ENCODE assay signal across 13 cellular contexts in genomic region chr5:171953860-171954701, GRCh38. TPM values are rescaled to one million over a fixed set of nuclear protein-coding genes. Genes with fewer than 3 reads are reported as not detected.
DNase-seq lines count a peak whose midpoint lies in the region; ATAC-seq, FAIRE-seq and TF ChIP-seq lines count a peak whose summit lies in the region.
"Had no signal": no experiment of that assay in that cellular context is flagged by ENCODE, and none has a peak within 500 bp of the region (broad histone marks: within the 10 kb centered on the region; RNA-seq: fewer than 3 reads in every experiment).

No MANE protein-coding gene starts in this region.

- TF ChIP-seq RAD21 in A549 (conservative IDR thresholded peaks at IDR 0.05 in 1 of 2, IDR thresholded peaks at IDR 0.05 in 1 of 2) (no peak), IMR-90 (IDR thresholded peaks at IDR 0.05; ENCODE audit: low read length) (no peak)

- no peaks in the 10 kb centered on the region for H3K27me3 ChIP-seq in IMR-90 (ENCODE audit: control insufficient read depth, insufficient read depth, low read length)
- H3K27me3 ChIP-seq in bronchial epithelial cell (ENCODE audit: control insufficient read depth, insufficient read depth, low read length): no peaks in the 10 kb centered on the region

- peak in 1 of 2 experiments; percentile 33 for DNase-seq in A549 (ENCODE audit: low read depth in 1 of 2, low spot score in 1 of 2)
- DNase-seq in IMR-90: peak; percentile 85
- DNase-seq in bronchial epithelial cell (ENCODE audit: low read depth): peak; percentile 83
- peak; percentile 30 for DNase-seq in kidney glomerular epithelial cell (lab: John Stamatoyannopoulos, UW)
- DNase-seq in HK-2 (ENCODE audit: unreplicated experiment): no peak
- DNase-seq in activated naive CD4-positive, alpha-beta T cell treated with anti-CD3 and anti-CD28 coated beads, Interleukin-2, amount 50 U/mL, for 72 hours (ENCODE audit: low spot score in 2 of 2): no peak
- DNase-seq in cortex of kidney (lab: John Stamatoyannopoulos, UW): no peak
- DNase-seq: activated B cell treated with CpG ODN at 0.5 μM for 24 hours, NCI-H1105 had no signal

- no TSS peak for BruUV-seq in IMR-90 (replicated peaks; lab: Mats Ljungman, UMichigan)

- H3K27ac Mint-ChIP-seq in activated naive CD4-positive, alpha-beta T cell treated with anti-CD3 and anti-CD28 coated beads, Interleukin-2, amount 50 U/mL, for 72 hours: no peak overlapping the region
- H3K27ac Mint-ChIP-seq: activated B cell treated with CpG ODN at 0.5 μM for 24 hours; activated naive CD4-positive, alpha-beta T cell treated with anti-CD3 and anti-CD28 coated beads, Interleukin-2, amount 50 U/mL, for 24 hours; B cell; natural killer cell treated with Interleukin-12 subunit alpha and Interleukin-12 subunit beta and Interleukin-15 and Interleukin-18, amount 100 ng/mL, for 72 hours had no signal

- H3K36me3 ChIP-seq in IMR-90 (ENCODE audit: control insufficient read depth, insufficient read depth, low read length) (no peaks in the 10 kb centered on the region), bronchial epithelial cell (ENCODE audit: control insufficient read depth, insufficient read depth, low read length) (no peaks in the 10 kb centered on the region)

- H2BK120ac ChIP-seq in IMR-90 (ENCODE audit: low read depth, low read length): peak overlapping the region; percentile 89

- intact Hi-C loops in IMR-90 (cut with micrococcal nuclease): no loop called here

- H3K9me1 ChIP-seq in IMR-90 (ENCODE audit: insufficient read depth, low read length): peaks cover 12% of the 10 kb centered on the region

- H3K9me3 Mint-ChIP-seq in activated naive CD4-positive, alpha-beta T cell treated with anti-CD3 and anti-CD28 coated beads, Interleukin-2, amount 50 U/mL, for 72 hours: no peaks in the 10 kb centered on the region
- H3K9me3 Mint-ChIP-seq: activated B cell treated with CpG ODN at 0.5 μM for 24 hours; activated naive CD4-positive, alpha-beta T cell treated with anti-CD3 and anti-CD28 coated beads, Interleukin-2, amount 50 U/mL, for 24 hours; natural killer cell treated with Interleukin-12 subunit alpha and Interleukin-12 subunit beta and Interleukin-15 and Interleukin-18, amount 100 ng/mL, for 72 hours had no signal

- H3K36me3 Mint-ChIP-seq in activated naive CD4-positive, alpha-beta T cell treated with anti-CD3 and anti-CD28 coated beads, Interleukin-2, amount 50 U/mL, for 72 hours: peaks cover 0 to 5% of the 10 kb centered on the region in 2 donors
- H3K36me3 Mint-ChIP-seq: natural killer cell treated with Interleukin-12 subunit alpha and Interleukin-12 subunit beta and Interleukin-15 and Interleukin-18, amount 100 ng/mL, for 72 hours had no signal

- H2BK20ac ChIP-seq in IMR-90 (ENCODE audit: low read depth, low read length): peak overlapping the region; percentile 78; the same call in 1 of the 2 replicates

- no peak for TF ChIP-seq EP300 in A549 (IDR thresholded peaks at IDR 0.05)

- peaks cover 34% of the 10 kb centered on the region for H4K20me1 ChIP-seq in IMR-90 (ENCODE audit: insufficient read depth, low read length)

- H4K8ac ChIP-seq in IMR-90 (ENCODE audit: low read depth in 2 of 2, low read length in 2 of 2): peak overlapping the region; percentile 13 to 52; a peak in 3 of 4 replicates

- 25% methylated on average over 2 of the region's 2 CpGs for WGBS in A549 (ENCODE audit: missing lambda C conversion rate)
- 50% methylated on average over 1 of the region's 2 CpGs; no CpG with 5 or more reads in 1 of the 2 experiments for WGBS in IMR-90 (ENCODE audit: extremely low coverage in 2 of 2, insufficient read length in 1 of 2), 2 experiments

- peak overlapping the region; percentile 67; the same call in 1 of the 3 replicates for H2BK15ac ChIP-seq in IMR-90 (ENCODE audit: low read depth, low read length)

- peaks cover 67% of the 10 kb centered on the region for H3K4me1 ChIP-seq in A549
- H3K4me1 ChIP-seq in IMR-90 (ENCODE audit: control insufficient read depth, insufficient read depth, low read length): peaks cover 22% of the 10 kb centered on the region

- H3K23ac ChIP-seq in IMR-90 (ENCODE audit: low read depth, low read length): peak overlapping the region; percentile 57

- peak overlapping the region; percentile 68 for H3K4me2 ChIP-seq in A549
- H3K4me2 ChIP-seq in IMR-90 (ENCODE audit: low read depth, low read length): peak overlapping the region; percentile 86

- dilution Hi-C loops in IMR-90 (cut with HindIII; ENCODE audit: low sequenced_read_pairs, unreplicated experiment): no loop called here

- peak overlapping the region; percentile 97 for H3K18ac ChIP-seq in IMR-90 (ENCODE audit: low read depth, low read length)

- H3K79me1 ChIP-seq in IMR-90 (ENCODE audit: low read depth in 1 of 2, low read length in 2 of 2): peaks cover 35 to 64% of the 10 kb centered on the region in 2 experiments

- H2AK9ac ChIP-seq in IMR-90 (replicated peaks; ENCODE audit: low read depth, low read length, poor library complexity): no peak overlapping the region

- H3K9me3 ChIP-seq in A549: no peaks in the 10 kb centered on the region
- no peaks in the 10 kb centered on the region for H3K9me3 ChIP-seq in IMR-90 (ENCODE audit: control insufficient read depth, insufficient read depth, low read length)

- no peak overlapping the region for H2AFZ ChIP-seq in IMR-90 (replicated peaks; ENCODE audit: low read length, poor library complexity)

- H4K91ac ChIP-seq in IMR-90 (ENCODE audit: insufficient read depth, low read depth, low read length): peak overlapping the region; percentile 86

- peak overlapping the region; percentile 80 for H3K14ac ChIP-seq in IMR-90 (replicated peaks; ENCODE audit: low read depth, low read length)

- peak overlapping the region; percentile 89 for H3K4ac ChIP-seq in IMR-90 (ENCODE audit: low read depth, low read length)

- POLR2A ChIA-PET in A549 (lab: Yijun Ruan, JAX): no interaction called here
- POLR2A ChIA-PET in IMR-90 (lab: Charles Lee; ENCODE audit: unreplicated experiment): no interaction called here

- TF ChIP-seq CTCF in A549 (IDR thresholded peaks at IDR 0.05) (no peak), IMR-90 (conservative IDR thresholded peaks at IDR 0.05; ENCODE audit: low read depth, low read length) (no peak), bronchial epithelial cell (IDR thresholded peaks at IDR 0.05; ENCODE audit: insufficient read depth, low read length, severe bottlenecking) (no peak)

- ATAC-seq in A549: peak; percentile 60 to 83; a peak in 5 of 6 replicates
- ATAC-seq in IMR-90 (ENCODE audit: low read depth): peak; percentile 82
- ATAC-seq in GM21723 (IDR thresholded peaks at IDR 0.05; ENCODE audit: unreplicated experiment): no peak
- ATAC-seq in activated naive CD4-positive, alpha-beta T cell treated with anti-CD3 and anti-CD28 coated beads, Interleukin-2, amount 50 U/mL, for 72 hours: no peak
- ATAC-seq: natural killer cell treated with Interleukin-12 subunit alpha and Interleukin-12 subunit beta and Interleukin-15 and Interleukin-18, amount 100 ng/mL, for 72 hours had no signal

- peak overlapping the region; percentile 52 to 79 for H3K27ac ChIP-seq in A549
- H3K27ac ChIP-seq in IMR-90 (ENCODE audit: insufficient read depth, low read length): peak overlapping the region; percentile 81

- no peak overlapping the region for H3K9ac ChIP-seq in IMR-90 (ENCODE audit: low read depth, low read length)

- H2AK5ac ChIP-seq in IMR-90 (ENCODE audit: low read depth, low read length): peak overlapping the region; percentile 91

- no peak for TF ChIP-seq POLR2A in A549 (IDR thresholded peaks at IDR 0.05; ENCODE audit: low read length)
- TF ChIP-seq POLR2A in IMR-90 (IDR thresholded peaks at IDR 0.05; ENCODE audit: low read depth, low read length): no peak

- H3K4me3 ChIP-seq in A549: peak overlapping the region; percentile 1; the same call in 1 of the 3 replicates
- H3K4me3 ChIP-seq in IMR-90 (ENCODE audit: insufficient read depth, low read depth, low read length): no peak overlapping the region
- H3K4me3 ChIP-seq in bronchial epithelial cell (ENCODE audit: low read depth, low read length): no peak overlapping the region

- peak overlapping the region; percentile 54 for H3K56ac ChIP-seq in IMR-90 (ENCODE audit: extremely low read depth, insufficient read depth, low read length)

- H2BK5ac ChIP-seq in IMR-90 (ENCODE audit: low read depth, low read length, poor library complexity, severe bottlenecking): peak overlapping the region; percentile 86

- CTCF ChIA-PET in A549 (lab: Yijun Ruan, JAX): interaction anchor here (1.0 to 2.6 kb wide), 2 partner anchors 42 to 234 kb away, joined by 3 to 9 read pairs; partner anchors contain the start of gene STK10
- CTCF ChIA-PET in IMR-90 (lab: Yijun Ruan, JAX): interaction anchor here (1.3 to 1.7 kb wide), 2 partner anchors 8 to 10 kb away, joined by 3 read pairs; no protein-coding TSS in a partner anchor

- peak overlapping the region; percentile 87 for H4K5ac ChIP-seq in IMR-90 (ENCODE audit: low read depth, low read length)

- in situ Hi-C loops in IMR-90 (cut with MboI; ENCODE audit: low sequenced_read_pairs): no loop called here

- FAIRE-seq in A549 (lab: Jason Lieb, UNC) (no peak), bronchial epithelial cell (lab: Jason Lieb, UNC) (no peak)

TF ChIP-seq in A549, 52 proteins besides CTCF, POLR2A, EP300 and RAD21 (continues in another document):
- TF ChIP-seq MYC (IDR thresholded peaks at IDR 0.05; ENCODE audit: borderline replicate concordance, low read length): no peak

TF ChIP-seq in IMR-90, 13 proteins besides CTCF, POLR2A, EP300 and RAD21:
- TF ChIP-seq BHLHE40 (IDR thresholded peaks at IDR 0.05; ENCODE audit: low read depth, low read length) (0 out of 2 replicates have a peak, but pooled peaks have one; percentile 15), RCOR1 (IDR thresholded peaks at IDR 0.05; ENCODE audit: insufficient replicate concordance, low read length) (no peak), CEBPB (IDR thresholded peaks at IDR 0.05; ENCODE audit: low read depth, low read length) (peak; percentile 45; the same call in 1 of the 2 replicates)

RNA-seq across cellular contexts. Expression of gene FBXW11, which starts 52.4 kb away (rescaled TPM):
- 80.2 and 87.4 TPM in 2 replicates for polyA plus RNA-seq in A549 (2011; rRNA removed)
- polyA plus RNA-seq in A549 (2012; cell fraction: cytosol; rRNA removed): 26.5 and 31.2 TPM in 2 replicates
- polyA plus RNA-seq in A549 (2012; cell fraction: nucleus; rRNA removed): 15.4 and 16.6 TPM in 2 replicates
- 37.8 to 40.3 TPM (median 39.3 TPM) in 3 replicates for polyA plus RNA-seq in A549 (2017; fragmentation: RNase III; extraction: RNeasy Plus Mini Kit Qiagen cat#74134 plus additional on column Dnase treatment)
- 104 and 118 TPM in 2 replicates for polyA minus RNA-seq in A549 (2011; rRNA and poly(A)+ RNA removed)
- 97.1 and 100 TPM in 2 replicates for total RNA-seq in IMR-90 (2012; rRNA removed)
- 29.1 and 34.3 TPM in 2 replicates for polyA plus RNA-seq in IMR-90 (2012; rRNA removed)
- polyA plus RNA-seq in IMR-90 (2012; cell fraction: cytosol; rRNA removed): 14.9 and 17.1 TPM in 2 replicates
- 10.5 and 28.9 TPM in 2 replicates for polyA plus RNA-seq in IMR-90 (2012; cell fraction: nucleus; rRNA removed; ENCODE audit: low replicate concordance)
- 64.9 and 71.6 TPM in 2 replicates for total RNA-seq in bronchial epithelial cell
- total RNA-seq in activated naive CD4-positive, alpha-beta T cell treated with anti-CD3 and anti-CD28 coated beads, Interleukin-2, amount 50 U/mL, for 72 hours: 10 to 100 TPM; 40.7 to 41.7 TPM

Comparison
In these comparisons a context has a peak if more than half of its experiments do, and no peak if none do; other contexts are left out.
1. ATAC-seq: peak in A549 (2 of 2) and IMR-90 (single experiment); none in GM21723 (single experiment) and activated naive CD4-positive, alpha-beta T cell treated with anti-CD3 and anti-CD28 coated beads, Interleukin-2, amount 50 U/mL, for 72 hours (0 of 2).
2. DNase-seq: peak in IMR-90 (single experiment), bronchial epithelial cell (single experiment) and kidney glomerular epithelial cell (single experiment); none in HK-2 (single experiment), activated naive CD4-positive, alpha-beta T cell treated with anti-CD3 and anti-CD28 coated beads, Interleukin-2, amount 50 U/mL, for 72 hours (0 of 2) and cortex of kidney (single experiment).